Comparison of ENCODE assay signal across 8 cellular contexts in genomic region chr5:42951847-42952411, GRCh38.
DNase-seq lines count a peak whose midpoint lies in the region; ATAC-seq and TF ChIP-seq lines count a peak whose summit lies in the region.

No MANE protein-coding gene starts in this region.

- peaks cover 38% of the 10 kb centered on the region for H3K4me1 Mint-ChIP-seq in activated T-cell treated with anti-CD3 and anti-CD28 coated beads, Interleukin-2, amount 50 U/mL, for 72 hours (ENCODE audit: low read depth)

- H3K27ac ChIP-seq in WERI-Rb-1, result no peak overlapping the region

- H3K27me3 ChIP-seq in GM06990 (replicated peaks; ENCODE audit: control insufficient read depth, insufficient read depth, low read length) (no peaks in the 10 kb centered on the region), WERI-Rb-1 (ENCODE audit: insufficient read depth, low read depth, severe bottlenecking) (peaks cover 90% of the 10 kb centered on the region)

- H3K27ac Mint-ChIP-seq in activated T-cell treated with anti-CD3 and anti-CD28 coated beads, Interleukin-2, amount 50 U/mL, for 72 hours, result peak overlapping the region; percentile 98

- intact Hi-C loops in Right ventricle myocardium superior (cut with DNase I), result loop anchor here (5.0 kb wide), 1 partner anchor 40 kb away; no protein-coding TSS in a partner anchor

- peak; percentile 82 for DNase-seq in GM06990 (ENCODE audit: extremely low read depth, insufficient read length)
- DNase-seq in NCI-H1930 (lab: John Stamatoyannopoulos, UW), result peak; percentile 47 to 53
- DNase-seq in activated T-cell treated with anti-CD3 and anti-CD28 coated beads, Interleukin-2, amount 50 U/mL, for 72 hours, result peak; percentile 65 to 70
- DNase-seq in Right ventricle myocardium superior, result peak; percentile 63
- DNase-seq in stimulated activated CD4-positive, alpha-beta T cell treated with anti-CD3 and anti-CD28 coated beads, Interleukin-2, amount 100 ng/mL, for 48 hours, result peak; percentile 39 to 52
- DNase-seq in WERI-Rb-1, result no peak
- DNase-seq in kidney glomerular epithelial cell (lab: John Stamatoyannopoulos, UW), result no peak

- H3K36me3 Mint-ChIP-seq in activated T-cell treated with anti-CD3 and anti-CD28 coated beads, Interleukin-2, amount 50 U/mL, for 72 hours (ENCODE audit: insufficient read depth in 2 of 2), result peaks cover 7 to 8% of the 10 kb centered on the region in 2 donors

- H3K4me3 ChIP-seq in GM06990 (replicated peaks; ENCODE audit: low read depth, low read length), result peak overlapping the region; percentile 74
- no peak overlapping the region for H3K4me3 ChIP-seq in WERI-Rb-1 (ENCODE audit: low read depth, low read length)

- no peaks in the 10 kb centered on the region for H3K27me3 Mint-ChIP-seq in activated T-cell treated with anti-CD3 and anti-CD28 coated beads, Interleukin-2, amount 50 U/mL, for 72 hours (ENCODE audit: low read depth)

- TF ChIP-seq CTCF in GM06990 (IDR thresholded peaks at IDR 0.05; ENCODE audit: insufficient read depth, low read length, poor library complexity, severe bottlenecking), result no peak
- no peak for TF ChIP-seq CTCF in WERI-Rb-1 (IDR thresholded peaks at IDR 0.05; ENCODE audit: low read depth, low read length)

- peak overlapping the region; percentile 95 to 97 for H3K4me3 Mint-ChIP-seq in activated T-cell treated with anti-CD3 and anti-CD28 coated beads, Interleukin-2, amount 50 U/mL, for 72 hours

- peaks cover 0 to 1% of the 10 kb centered on the region in 2 donors for H3K9me3 Mint-ChIP-seq in activated T-cell treated with anti-CD3 and anti-CD28 coated beads, Interleukin-2, amount 50 U/mL, for 72 hours

- H3K36me3 ChIP-seq in GM06990 (ENCODE audit: control insufficient read depth, insufficient read depth, low read length), result no peaks in the 10 kb centered on the region
- no peaks in the 10 kb centered on the region for H3K36me3 ChIP-seq in WERI-Rb-1

- H3K9me3 ChIP-seq in WERI-Rb-1 (ENCODE audit: severe bottlenecking), result peaks cover 43% of the 10 kb centered on the region

- ATAC-seq in GM21576 (IDR thresholded peaks at IDR 0.05; ENCODE audit: unreplicated experiment) (peak; percentile 28), Right ventricle myocardium superior (ENCODE audit: poor library complexity) (peak; percentile 8)
- peak; percentile 49 to 59 for ATAC-seq in activated T-cell treated with anti-CD3 and anti-CD28 coated beads, Interleukin-2, amount 50 U/mL, for 72 hours (replicated peaks in 1 of 2)

Comparison
In these comparisons a context has a peak if more than half of its experiments do, and no peak if none do; other contexts are left out.
1. DNase-seq: peak in GM06990 (single experiment), NCI-H1930 (2 of 2), activated T-cell treated with anti-CD3 and anti-CD28 coated beads, Interleukin-2, amount 50 U/mL, for 72 hours (2 of 2), Right ventricle myocardium superior (single experiment) and stimulated activated CD4-positive, alpha-beta T cell treated with anti-CD3 and anti-CD28 coated beads, Interleukin-2, amount 100 ng/mL, for 48 hours (2 of 2); none in WERI-Rb-1 (single experiment) and kidney glomerular epithelial cell (single experiment).
2. Peak in every context shown above with its lines, with median percentiles within 50 percentile points of each other: ATAC-seq.